3 cellular contexts compared by ENCODE assay signal in genomic region chr10:101092742-101093386, GRCh38.
TF ChIP-seq lines count a peak whose summit lies in the region.

No MANE protein-coding gene starts in this region.

TF ChIP-seq in HEK293, 187 proteins besides CTCF, POLR2A, EP300 and RAD21:
- peak; percentile 68; the same call in 1 of the 2 replicates for TF ChIP-seq OSR2 (tag by site-specific recombination; IDR thresholded peaks at IDR 0.05)
- TF ChIP-seq, protein P1, sequence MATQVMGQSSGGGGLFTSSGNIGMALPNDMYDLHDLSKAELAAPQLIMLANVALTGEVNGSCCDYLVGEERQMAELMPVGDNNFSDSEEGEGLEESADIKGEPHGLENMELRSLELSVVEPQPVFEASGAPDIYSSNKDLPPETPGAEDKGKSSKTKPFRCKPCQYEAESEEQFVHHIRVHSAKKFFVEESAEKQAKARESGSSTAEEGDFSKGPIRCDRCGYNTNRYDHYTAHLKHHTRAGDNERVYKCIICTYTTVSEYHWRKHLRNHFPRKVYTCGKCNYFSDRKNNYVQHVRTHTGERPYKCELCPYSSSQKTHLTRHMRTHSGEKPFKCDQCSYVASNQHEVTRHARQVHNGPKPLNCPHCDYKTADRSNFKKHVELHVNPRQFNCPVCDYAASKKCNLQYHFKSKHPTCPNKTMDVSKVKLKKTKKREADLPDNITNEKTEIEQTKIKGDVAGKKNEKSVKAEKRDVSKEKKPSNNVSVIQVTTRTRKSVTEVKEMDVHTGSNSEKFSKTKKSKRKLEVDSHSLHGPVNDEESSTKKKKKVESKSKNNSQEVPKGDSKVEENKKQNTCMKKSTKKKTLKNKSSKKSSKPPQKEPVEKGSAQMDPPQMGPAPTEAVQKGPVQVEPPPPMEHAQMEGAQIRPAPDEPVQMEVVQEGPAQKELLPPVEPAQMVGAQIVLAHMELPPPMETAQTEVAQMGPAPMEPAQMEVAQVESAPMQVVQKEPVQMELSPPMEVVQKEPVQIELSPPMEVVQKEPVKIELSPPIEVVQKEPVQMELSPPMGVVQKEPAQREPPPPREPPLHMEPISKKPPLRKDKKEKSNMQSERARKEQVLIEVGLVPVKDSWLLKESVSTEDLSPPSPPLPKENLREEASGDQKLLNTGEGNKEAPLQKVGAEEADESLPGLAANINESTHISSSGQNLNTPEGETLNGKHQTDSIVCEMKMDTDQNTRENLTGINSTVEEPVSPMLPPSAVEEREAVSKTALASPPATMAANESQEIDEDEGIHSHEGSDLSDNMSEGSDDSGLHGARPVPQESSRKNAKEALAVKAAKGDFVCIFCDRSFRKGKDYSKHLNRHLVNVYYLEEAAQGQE (tag by site-specific recombination; IDR thresholded peaks at IDR 0.05) = peak; percentile 75
- TF ChIP-seq, protein P2, sequence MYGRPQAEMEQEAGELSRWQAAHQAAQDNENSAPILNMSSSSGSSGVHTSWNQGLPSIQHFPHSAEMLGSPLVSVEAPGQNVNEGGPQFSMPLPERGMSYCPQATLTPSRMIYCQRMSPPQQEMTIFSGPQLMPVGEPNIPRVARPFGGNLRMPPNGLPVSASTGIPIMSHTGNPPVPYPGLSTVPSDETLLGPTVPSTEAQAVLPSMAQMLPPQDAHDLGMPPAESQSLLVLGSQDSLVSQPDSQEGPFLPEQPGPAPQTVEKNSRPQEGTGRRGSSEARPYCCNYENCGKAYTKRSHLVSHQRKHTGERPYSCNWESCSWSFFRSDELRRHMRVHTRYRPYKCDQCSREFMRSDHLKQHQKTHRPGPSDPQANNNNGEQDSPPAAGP (tag by site-specific recombination; IDR thresholded peaks at IDR 0.05) = peak; percentile 97
- TF ChIP-seq WT1 (tag by site-specific recombination; IDR thresholded peaks at IDR 0.05) = peak; percentile 45; the same call in 1 of the 2 replicates
- TF ChIP-seq SETDB1 (IDR thresholded peaks at IDR 0.05; ENCODE audit: insufficient read length, low read length) = no peak

TF ChIP-seq in H1, 55 proteins besides CTCF, POLR2A, EP300 and RAD21:
- TF ChIP-seq RXRA (IDR thresholded peaks at IDR 0.05; ENCODE audit: insufficient read depth, low read depth, low read length) = no peak
- no peak for TF ChIP-seq GABPA (IDR thresholded peaks at IDR 0.05; ENCODE audit: borderline replicate concordance, insufficient read depth, low read length)
- no peak for TF ChIP-seq USF2 (IDR thresholded peaks at IDR 0.05; ENCODE audit: low read length)
- TF ChIP-seq EZH2 (IDR thresholded peaks at IDR 0.05; ENCODE audit: low read depth, low read length, severe bottlenecking) = no peak
- no peak for TF ChIP-seq SP2 (IDR thresholded peaks at IDR 0.05; ENCODE audit: low read length)
- no peak for TF ChIP-seq SP4 (IDR thresholded peaks at IDR 0.05; ENCODE audit: low read length)
- no peak for TF ChIP-seq SP1 (IDR thresholded peaks at IDR 0.05; ENCODE audit: low read depth, low read length)
- no peak for TF ChIP-seq RFX5 (IDR thresholded peaks at IDR 0.05; ENCODE audit: borderline replicate concordance, low read depth, low read length)
- TF ChIP-seq ZNF274 (IDR thresholded peaks at IDR 0.05; ENCODE audit: borderline replicate concordance, extremely low read depth, low read length) = no peak
- no peak for TF ChIP-seq CREB1 (IDR thresholded peaks at IDR 0.05)
- TF ChIP-seq SAP30 (IDR thresholded peaks at IDR 0.05; ENCODE audit: insufficient read depth, insufficient replicate concordance, low read length) = no peak
- no peak for TF ChIP-seq SIX5 (IDR thresholded peaks at IDR 0.05; ENCODE audit: low read depth, low read length)
- TF ChIP-seq TAF1 (IDR thresholded peaks at IDR 0.05; ENCODE audit: low read depth, low read length) = no peak
- TF ChIP-seq CBX8 (IDR thresholded peaks at IDR 0.05; ENCODE audit: borderline replicate concordance, low read depth, low read length) = no peak
- no peak for TF ChIP-seq KDM1A (IDR thresholded peaks at IDR 0.05; ENCODE audit: borderline replicate concordance, low read length)

TF ChIP-seq in GM12891, 5 proteins besides CTCF, POLR2A, EP300 and RAD21:
- TF ChIP-seq POLR2AphosphoS5 (IDR thresholded peaks at IDR 0.05; ENCODE audit: low read depth, low read length) (no peak), PAX5 (IDR thresholded peaks at IDR 0.05; ENCODE audit: insufficient read depth, low read length, severe bottlenecking) (no peak), SPI1 (IDR thresholded peaks at IDR 0.05; ENCODE audit: low read depth, low read length) (no peak), POU2F2 (IDR thresholded peaks at IDR 0.05; ENCODE audit: low read depth, low read length) (no peak), TAF1 (IDR thresholded peaks at IDR 0.05; ENCODE audit: low read depth, low read length) (no peak)
TF ChIP-seq in GM12891: peak in this region for 0.
